ENCODE assay signal across 9 cellular contexts in the genomic region with DNA sequence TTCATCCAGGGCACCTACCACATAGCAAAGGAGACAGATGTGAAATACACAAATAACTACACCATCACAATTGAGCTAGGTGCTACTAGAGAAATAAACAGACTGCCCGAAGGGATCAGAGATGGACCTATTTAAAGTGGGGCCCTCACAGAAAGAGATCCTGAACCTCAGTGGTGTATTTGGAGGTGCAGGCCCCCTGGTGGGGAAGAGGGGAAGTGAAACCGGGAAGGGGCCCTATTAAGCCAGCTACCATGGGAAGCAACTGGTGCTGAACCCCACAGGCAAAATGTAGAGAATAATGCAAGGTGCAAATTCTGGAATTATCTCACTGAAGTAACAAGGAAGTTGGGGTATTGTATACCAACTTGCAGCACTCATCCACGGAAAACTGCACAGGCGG.
DNase-seq lines count a peak whose midpoint lies in the region; ATAC-seq, FAIRE-seq and TF ChIP-seq lines count a peak whose summit lies in the region.
"Had no signal": no experiment of that assay in that cellular context is flagged by ENCODE, and none has a peak within 500 bp of the region (broad histone marks: within the 10 kb centered on the region; RNA-seq: fewer than 3 reads in every experiment).

No MANE protein-coding gene starts in this region.

- H3K79me2 ChIP-seq in K562 (ENCODE audit: control insufficient read depth, insufficient read depth, low read length) (no peaks in the 10 kb centered on the region), osteoblast (ENCODE audit: insufficient read depth, low read length) (no peaks in the 10 kb centered on the region)

- H3K4me3 Mint-ChIP-seq in natural killer cell = no peak overlapping the region
- H3K4me3 Mint-ChIP-seq in natural killer cell treated with Interleukin-12 subunit alpha and Interleukin-12 subunit beta and Interleukin-15 and Interleukin-18, amount 100 ng/mL, for 72 hours = no peak overlapping the region

- H3K4me1 Mint-ChIP-seq in natural killer cell = no peaks in the 10 kb centered on the region
- no peaks in the 10 kb centered on the region for H3K4me1 Mint-ChIP-seq in natural killer cell treated with Interleukin-12 subunit alpha and Interleukin-12 subunit beta and Interleukin-15 and Interleukin-18, amount 100 ng/mL, for 72 hours (ENCODE audit: low read depth in 2 of 2)

- peaks cover 12 to 31% of the 10 kb centered on the region in 2 donors for H3K27me3 Mint-ChIP-seq in natural killer cell (ENCODE audit: low read depth in 2 of 2)
- H3K27me3 Mint-ChIP-seq in natural killer cell treated with Interleukin-12 subunit alpha and Interleukin-12 subunit beta and Interleukin-15 and Interleukin-18, amount 100 ng/mL, for 72 hours = peaks cover 10 to 14% of the 10 kb centered on the region in 2 donors

- H3K9me3 ChIP-seq in Panc1 (ENCODE audit: control insufficient read depth, insufficient read depth, low read depth, low read length) (no peaks in the 10 kb centered on the region), K562 (replicated peaks; ENCODE audit: control insufficient read depth, insufficient read depth, low read depth, low read length) (no peaks in the 10 kb centered on the region), osteoblast (ENCODE audit: low read depth, low read length) (no peaks in the 10 kb centered on the region)

- intact Hi-C loops in natural killer cell (cut with micrococcal nuclease) (loop anchor here (5.0 kb wide), 1 partner anchor 132 kb away; no protein-coding TSS in a partner anchor), Panc1 (cut with micrococcal nuclease; ENCODE audit: unreplicated experiment) (no loop called here), K562 (cut with micrococcal nuclease) (no loop called here)

- H3K9me1 ChIP-seq in K562 (ENCODE audit: control insufficient read depth, insufficient read depth, low read length) = no peaks in the 10 kb centered on the region

- no peak for TF ChIP-seq POLR2A in K562 (conservative IDR thresholded peaks at IDR 0.05)

- POLR2A ChIA-PET in Panc1 (lab: Charles Lee) = no interaction called here
- POLR2A ChIA-PET in K562 (lab: Yijun Ruan, JAX) = no interaction called here

- H3K27me3 ChIP-seq in Panc1 (ENCODE audit: control insufficient read depth, insufficient read depth, low read length) (no peaks in the 10 kb centered on the region), K562 (ENCODE audit: control insufficient read depth in 2 of 2, insufficient read depth in 2 of 2, low read length in 2 of 2) (no peaks in the 10 kb centered on the region), osteoblast (ENCODE audit: insufficient read depth, low read length) (no peaks in the 10 kb centered on the region)

- no peak for FAIRE-seq in K562 (lab: Jason Lieb, UNC)

- H3K36me3 ChIP-seq in Panc1 (ENCODE audit: control insufficient read depth, insufficient read depth, low read length) (no peaks in the 10 kb centered on the region), K562 (ENCODE audit: control insufficient read depth, insufficient read depth, low read length) (no peaks in the 10 kb centered on the region), osteoblast (ENCODE audit: insufficient read depth, low read length) (no peaks in the 10 kb centered on the region)

- no peak for TF ChIP-seq EP300 in K562 (IDR thresholded peaks at IDR 0.05; ENCODE audit: low read length)

- 0% methylated on average over 4 of the region's 4 CpGs for WGBS in K562 (ENCODE audit: insufficient coverage, low coverage, missing lambda C conversion rate)

- CTCF ChIA-PET in Panc1 (lab: Charles Lee) = interaction anchor here (0.6 kb wide), 1 partner anchor 20 kb away, joined by 3 read pairs; no protein-coding TSS in a partner anchor
- CTCF ChIA-PET in K562 (lab: Yijun Ruan, JAX; ENCODE audit: low intra/inter-chr PET ratio) = interaction anchor here (0.7 kb wide), 1 partner anchor 884 kb away, joined by 3 read pairs; no protein-coding TSS in a partner anchor

- in situ Hi-C loops in Panc1 (cut with HindIII; ENCODE audit: low pct_unique_long_range_greater_than_20kb, low sequenced_read_pairs) (no loop called here), K562 (cut with MboI) (no loop called here)

- DNase-seq in natural killer cell = no peak
- no peak for DNase-seq in natural killer cell treated with Interleukin-12 subunit alpha and Interleukin-12 subunit beta and Interleukin-15 and Interleukin-18, amount 100 ng/mL, for 72 hours (ENCODE audit: low spot score)
- DNase-seq in Panc1 (ENCODE audit: low read depth, low spot score) = no peak
- DNase-seq in K562 (ENCODE audit: extremely low read depth in 1 of 4, low spot score in 3 of 4) = peak; percentile 35 to 61 (median 47)
- DNase-seq in osteoblast (ENCODE audit: insufficient read length, low spot score, missing footprints) = no peak
- DNase-seq in mucosa of gallbladder (ENCODE audit: low spot score) = no peak
- DNase-seq in NCI-H2227 treated with DMSO at 0.1 percent for 48 hours (lab: John Stamatoyannopoulos, UW) = no peak

- H4K20me1 ChIP-seq in K562 (replicated peaks; ENCODE audit: control insufficient read depth, insufficient read depth, low read length) = no peaks in the 10 kb centered on the region
- no peaks in the 10 kb centered on the region for H4K20me1 ChIP-seq in osteoblast (ENCODE audit: insufficient read depth, low read length)

- H3K9me3 Mint-ChIP-seq in natural killer cell = no peaks in the 10 kb centered on the region
- H3K9me3 Mint-ChIP-seq in natural killer cell treated with Interleukin-12 subunit alpha and Interleukin-12 subunit beta and Interleukin-15 and Interleukin-18, amount 100 ng/mL, for 72 hours = no peaks in the 10 kb centered on the region
- H3K9me3 Mint-ChIP-seq: activated naive CD4-positive, alpha-beta T cell treated with anti-CD3 and anti-CD28 coated beads, Interleukin-2, amount 50 U/mL, for 72 hours had no signal

- ATAC-seq in natural killer cell (peak in 2 of 3 donors; percentile 29 to 67), Panc1 (no peak), K562 (peak; percentile 85), GM18909 (IDR thresholded peaks at IDR 0.05; ENCODE audit: poor library complexity, unreplicated experiment) (no peak)
- ATAC-seq in natural killer cell treated with Interleukin-12 subunit alpha and Interleukin-12 subunit beta and Interleukin-15 and Interleukin-18, amount 100 ng/mL, for 72 hours = no peak
- ATAC-seq: activated naive CD4-positive, alpha-beta T cell treated with anti-CD3 and anti-CD28 coated beads, Interleukin-2, amount 50 U/mL, for 72 hours had no signal

- H3K27ac Mint-ChIP-seq in natural killer cell = no peak overlapping the region
- H3K27ac Mint-ChIP-seq in natural killer cell treated with Interleukin-12 subunit alpha and Interleukin-12 subunit beta and Interleukin-15 and Interleukin-18, amount 100 ng/mL, for 72 hours = no peak overlapping the region
- H3K27ac Mint-ChIP-seq: activated naive CD4-positive, alpha-beta T cell treated with anti-CD3 and anti-CD28 coated beads, Interleukin-2, amount 50 U/mL, for 72 hours had no signal

- H3K36me3 Mint-ChIP-seq in natural killer cell = no peaks in the 10 kb centered on the region
- no peaks in the 10 kb centered on the region for H3K36me3 Mint-ChIP-seq in natural killer cell treated with Interleukin-12 subunit alpha and Interleukin-12 subunit beta and Interleukin-15 and Interleukin-18, amount 100 ng/mL, for 72 hours
- H3K36me3 Mint-ChIP-seq: activated naive CD4-positive, alpha-beta T cell treated with anti-CD3 and anti-CD28 coated beads, Interleukin-2, amount 50 U/mL, for 72 hours had no signal

- H3K4me1 ChIP-seq in Panc1 (ENCODE audit: control insufficient read depth, insufficient read depth, low read length) = no peaks in the 10 kb centered on the region
- H3K4me1 ChIP-seq in K562 (replicated peaks in 1 of 2; ENCODE audit: control insufficient read depth in 2 of 2, insufficient read depth in 2 of 2, low read length in 2 of 2) = no peaks in the 10 kb centered on the region
- no peaks in the 10 kb centered on the region for H3K4me1 ChIP-seq in osteoblast (ENCODE audit: insufficient read depth, low read length)

- H2AFZ ChIP-seq in K562 (ENCODE audit: low read depth, low read length) (no peak overlapping the region), osteoblast (ENCODE audit: low read length) (no peak overlapping the region)

- peak; percentile 55 for TF ChIP-seq CTCF in natural killer cell (IDR thresholded peaks at IDR 0.05)
- TF ChIP-seq CTCF in Panc1 (IDR thresholded peaks at IDR 0.05) = peak; percentile 61
- TF ChIP-seq CTCF in K562 (IDR thresholded peaks at IDR 0.05 in 2 of 3, conservative IDR thresholded peaks at IDR 0.05 in 1 of 3; ENCODE audit: insufficient read depth in 2 of 3, low read depth in 1 of 3, low read length in 3 of 3) = peak; percentile 53 to 68 (median 56)
- peak; percentile 58 for TF ChIP-seq CTCF in osteoblast (IDR thresholded peaks at IDR 0.05; ENCODE audit: extremely low read depth, low read depth, low read length)

- H3K4me2 ChIP-seq in K562 (ENCODE audit: insufficient read depth, low read length) (no peak overlapping the region), osteoblast (ENCODE audit: insufficient read depth, low read length) (no peak overlapping the region)

- H3K27ac ChIP-seq in Panc1 (ENCODE audit: low read length) = no peak overlapping the region
- no peak overlapping the region for H3K27ac ChIP-seq in K562 (ENCODE audit: extremely low read depth, low read depth, low read length)
- no peak overlapping the region for H3K27ac ChIP-seq in osteoblast (ENCODE audit: low read depth, low read length)

- H3K4me3 ChIP-seq in Panc1 (ENCODE audit: low read depth in 2 of 2, low read length in 2 of 2) (no peak overlapping the region), K562 (no peak overlapping the region), osteoblast (ENCODE audit: insufficient read depth, low read length) (no peak overlapping the region)

- BruUV-seq in Panc1 (replicated peaks; lab: Mats Ljungman, UMichigan) = no TSS peak
- no TSS peak for BruUV-seq in K562 (replicated peaks; lab: Mats Ljungman, UMichigan)

- TF ChIP-seq RAD21 in K562 (CRISPR knock-in tag; conservative IDR thresholded peaks at IDR 0.05 in 1 of 2, IDR thresholded peaks at IDR 0.05 in 1 of 2) = peak in 1 of 2 experiments; percentile 33; a peak in 1 of 4 replicates

- no peak overlapping the region for H3K9ac ChIP-seq in K562 (ENCODE audit: insufficient read depth in 1 of 2, low read depth in 2 of 2, low read length in 2 of 2)

Comparison
In these comparisons a context has a peak if more than half of its experiments do, and no peak if none do; other contexts are left out.
1. ATAC-seq: peak in natural killer cell (2 of 3) and K562 (single experiment); none in natural killer cell treated with Interleukin-12 subunit alpha and Interleukin-12 subunit beta and Interleukin-15 and Interleukin-18, amount 100 ng/mL, for 72 hours (0 of 2), Panc1 (single experiment) and GM18909 (single experiment).
2. DNase-seq: peak in K562 (4 of 4); none in natural killer cell (single experiment), natural killer cell treated with Interleukin-12 subunit alpha and Interleukin-12 subunit beta and Interleukin-15 and Interleukin-18, amount 100 ng/mL, for 72 hours (single experiment), Panc1 (single experiment), osteoblast (single experiment), mucosa of gallbladder (single experiment) and NCI-H2227 treated with DMSO at 0.1 percent for 48 hours (single experiment).
3. Peak in every context shown above with its lines, with median percentiles within 50 percentile points of each other: CTCF ChIP-seq.